Comparison of ENCODE assay signal across 16 cellular contexts in genomic region chr3:143037867-143038266, GRCh38. TPM values are rescaled to one million over a fixed set of nuclear protein-coding genes. Genes with fewer than 3 reads are reported as not detected.
DNase-seq lines count a peak whose midpoint lies in the region; ATAC-seq and TF ChIP-seq lines count a peak whose summit lies in the region.
"Had no signal": no experiment of that assay in that cellular context is flagged by ENCODE, and none has a peak within 500 bp of the region (broad histone marks: within the 10 kb centered on the region; RNA-seq: fewer than 3 reads in every experiment).

No MANE protein-coding gene starts in this region.

- CTCF ChIA-PET in SK-N-SH (lab: Yijun Ruan, JAX) = interaction anchor here (1.0 kb wide), 1 partner anchor 21 kb away, joined by 4 read pairs; no protein-coding TSS in a partner anchor

- H3K9me3 ChIP-seq in SK-N-SH = no peaks in the 10 kb centered on the region

- H3K27me3 ChIP-seq in SK-N-SH (ENCODE audit: insufficient read depth) = no peaks in the 10 kb centered on the region

- intact Hi-C loops in CD14-positive monocyte (cut with micrococcal nuclease) = no loop called here

- H3K9ac ChIP-seq in SK-N-SH = no peak overlapping the region

- H3K4me3 ChIP-seq in HFF-Myc (replicated peaks; ENCODE audit: low read depth, low read length) (no peak overlapping the region), SK-N-SH (ENCODE audit: low read depth in 2 of 2, low read length in 1 of 2) (no peak overlapping the region), foreskin fibroblast (ENCODE audit: low read depth in 1 of 2, low read length in 2 of 2) (no peak overlapping the region)

- peak; percentile 23 for TF ChIP-seq CTCF in CD14-positive monocyte (IDR thresholded peaks at IDR 0.05)
- TF ChIP-seq CTCF in HFF-Myc (IDR thresholded peaks at IDR 0.05; ENCODE audit: low read depth, low read length, missing control alignments) = peak; percentile 10
- TF ChIP-seq CTCF in SK-N-SH (IDR thresholded peaks at IDR 0.05) = peak; percentile 30; the same call in 1 of the 2 replicates
- peak; percentile 8 for TF ChIP-seq CTCF in foreskin fibroblast (IDR thresholded peaks at IDR 0.05; ENCODE audit: low read depth, low read length)

- H3K79me2 ChIP-seq in SK-N-SH (ENCODE audit: insufficient read depth) = no peaks in the 10 kb centered on the region

- H3K9me2 ChIP-seq in SK-N-SH = no peaks in the 10 kb centered on the region

- no peak overlapping the region for H3K27ac Mint-ChIP-seq in CD14-positive monocyte
- H3K27ac Mint-ChIP-seq: activated naive CD4-positive, alpha-beta T cell treated with anti-CD3 and anti-CD28 coated beads, Interleukin-2, amount 50 U/mL, for 24 hours; nephron had no signal

- no peak for TF ChIP-seq EP300 in SK-N-SH (IDR thresholded peaks at IDR 0.05; ENCODE audit: borderline replicate concordance in 1 of 2, low read depth in 1 of 2, low read length in 1 of 2)

- H3K4me3 Mint-ChIP-seq in CD14-positive monocyte = no peak overlapping the region
- H3K4me3 Mint-ChIP-seq: activated naive CD4-positive, alpha-beta T cell treated with anti-CD3 and anti-CD28 coated beads, Interleukin-2, amount 50 U/mL, for 24 hours; nephron had no signal

- H3K36me3 ChIP-seq in SK-N-SH (replicated peaks in 1 of 2; ENCODE audit: control insufficient read depth in 1 of 2, insufficient read depth in 2 of 2, low read length in 1 of 2) = peaks cover 78 to 81% of the 10 kb centered on the region in 2 experiments

- no peak for ATAC-seq in GM18858 (IDR thresholded peaks at IDR 0.05; ENCODE audit: unreplicated experiment)
- ATAC-seq: left ventricle myocardium superior had no signal

- POLR2A ChIA-PET in SK-N-SH (lab: Yijun Ruan, JAX) = no interaction called here

- no peaks in the 10 kb centered on the region for H4K20me1 ChIP-seq in SK-N-SH (ENCODE audit: insufficient read depth)

- TF ChIP-seq RAD21 in SK-N-SH (IDR thresholded peaks at IDR 0.05; ENCODE audit: low read length) = no peak

- H3F3A ChIP-seq in SK-N-SH (replicated peaks; ENCODE audit: insufficient read depth) = peaks cover 14% of the 10 kb centered on the region

- no peaks in the 10 kb centered on the region for H3K27me3 Mint-ChIP-seq in CD14-positive monocyte (ENCODE audit: low read depth in 3 of 3)
- H3K27me3 Mint-ChIP-seq: activated naive CD4-positive, alpha-beta T cell treated with anti-CD3 and anti-CD28 coated beads, Interleukin-2, amount 50 U/mL, for 24 hours had no signal

- no peak for DNase-seq in CD14-positive monocyte (ENCODE audit: low spot score)
- DNase-seq in HFF-Myc (ENCODE audit: extremely low read depth, low read depth) = no peak
- no peak for DNase-seq in SK-N-SH
- DNase-seq in foreskin fibroblast = no peak
- no peak for DNase-seq in superior temporal gyrus (ENCODE audit: extremely low spot score)
- DNase-seq in activated T-cell treated with anti-CD3 and anti-CD28 coated beads for 4 hours = no peak
- no peak for DNase-seq in iPS-NIHi11 (ENCODE audit: low spot score)
- DNase-seq: central memory CD4-positive, alpha-beta T cell; COR-L47; GOT3; left ventricle myocardium superior; NCI-H226 had no signal

- H3K36me3 Mint-ChIP-seq in CD14-positive monocyte = peaks cover 39 to 55% of the 10 kb centered on the region in 2 donors

- no peaks in the 10 kb centered on the region for H3K4me1 ChIP-seq in SK-N-SH (ENCODE audit: control insufficient read depth in 1 of 2, insufficient read depth in 2 of 2, low read depth in 1 of 2, low read length in 1 of 2)

- peaks cover 13% of the 10 kb centered on the region for H3K4me1 Mint-ChIP-seq in CD14-positive monocyte
- H3K4me1 Mint-ChIP-seq: nephron had no signal

- H3K27ac ChIP-seq in SK-N-SH (ENCODE audit: low read depth in 2 of 2, low read length in 1 of 2) = no peak overlapping the region
- H3K27ac ChIP-seq: epithelial cell of prostate had no signal

- no peaks in the 10 kb centered on the region for H3K9me3 Mint-ChIP-seq in CD14-positive monocyte
- H3K9me3 Mint-ChIP-seq: activated naive CD4-positive, alpha-beta T cell treated with anti-CD3 and anti-CD28 coated beads, Interleukin-2, amount 50 U/mL, for 24 hours; nephron had no signal

- H2AFZ ChIP-seq in SK-N-SH (ENCODE audit: low read depth) = no peak overlapping the region

- 91% methylated on average over 2 of the region's 2 CpGs for WGBS in SK-N-SH (ENCODE audit: low lambda C conversion rate)

- no peak overlapping the region for H3K4me2 ChIP-seq in SK-N-SH

TF ChIP-seq in SK-N-SH, 30 proteins besides CTCF, POLR2A, EP300 and RAD21:
- no peak for TF ChIP-seq IRF3 (IDR thresholded peaks at IDR 0.05; ENCODE audit: low read depth, low read length)
- TF ChIP-seq TCF12 (IDR thresholded peaks at IDR 0.05) = no peak
- TF ChIP-seq ELF1 (IDR thresholded peaks at IDR 0.05) = no peak
- TF ChIP-seq CHD2 (IDR thresholded peaks at IDR 0.05; ENCODE audit: low read length, partially characterized antibody) = no peak
- TF ChIP-seq GATA2 (CRISPR knock-in tag; IDR thresholded peaks at IDR 0.05) = no peak
- no peak for TF ChIP-seq FOXJ3 (CRISPR knock-in tag; IDR thresholded peaks at IDR 0.05)
- TF ChIP-seq FOXM1 (IDR thresholded peaks at IDR 0.05; ENCODE audit: low read depth) = no peak
- TF ChIP-seq RCOR1 (IDR thresholded peaks at IDR 0.05; ENCODE audit: low read length) = no peak
- no peak for TF ChIP-seq USF2 (IDR thresholded peaks at IDR 0.05; ENCODE audit: borderline replicate concordance, low read depth, low read length)
- no peak for TF ChIP-seq NFIC (IDR thresholded peaks at IDR 0.05; ENCODE audit: borderline replicate concordance)
- TF ChIP-seq MEF2A (IDR thresholded peaks at IDR 0.05; ENCODE audit: borderline replicate concordance, low read depth) = no peak
- TF ChIP-seq NRF1 (IDR thresholded peaks at IDR 0.05; ENCODE audit: low read depth, low read length) = no peak
- no peak for TF ChIP-seq REST (IDR thresholded peaks at IDR 0.05; ENCODE audit: low read depth, low read length)
- no peak for TF ChIP-seq YY1 (IDR thresholded peaks at IDR 0.05; ENCODE audit: low read depth)
- no peak for TF ChIP-seq ZBTB33 (IDR thresholded peaks at IDR 0.05; ENCODE audit: borderline replicate concordance, low read depth)

RNA-seq across cellular contexts. Expression of gene U2SURP, which starts 36.5 kb away (rescaled TPM):
- polyA plus RNA-seq in CD14-positive monocyte (10 to 100 TPM; 51.4 to 70.4 TPM), SK-N-SH (2012; rRNA removed) (10.9 and 14.8 TPM in 2 replicates)
- polyA plus RNA-seq in SK-N-SH (2012; cell fraction: cytosol; rRNA removed) = 12.9 and 20.9 TPM in 2 replicates
- polyA plus RNA-seq in SK-N-SH (2012; cell fraction: nucleus; rRNA removed) = 21.8 and 38.2 TPM in 2 replicates
